10 cellular contexts compared by ENCODE assay signal in the genomic region with DNA sequence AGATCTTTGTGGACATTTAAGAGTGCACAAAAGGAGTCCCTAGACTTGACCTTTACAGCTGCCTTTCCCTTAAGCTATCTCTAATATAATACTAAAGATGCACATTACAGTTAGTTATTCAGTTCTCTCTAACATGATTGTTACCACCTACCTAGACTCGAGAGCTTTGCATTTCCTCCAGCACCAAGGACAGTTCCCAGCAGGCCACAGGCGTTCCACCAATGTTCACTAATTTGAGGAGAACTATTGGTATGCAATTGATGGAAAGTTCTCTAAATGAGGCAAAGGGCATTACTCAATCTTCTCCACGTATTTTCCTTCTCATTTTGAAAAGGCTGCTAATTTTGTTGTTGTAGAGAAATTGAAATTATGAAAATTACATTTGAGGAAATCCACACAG. TPM values are rescaled to one million over a fixed set of nuclear protein-coding genes. Genes with fewer than 3 reads are reported as not detected.
A peak's percentile ranks its signal among the peaks of the same experiment; 100 is the strongest.
DNase-seq lines count a peak whose midpoint lies in the region; FAIRE-seq and TF ChIP-seq lines count a peak whose summit lies in the region.
"Had no signal": no experiment of that assay in that cellular context is flagged by ENCODE, and none has a peak within 500 bp of the region (broad histone marks: within the 10 kb centered on the region; RNA-seq: fewer than 3 reads in every experiment).

No MANE protein-coding gene starts in this region.

- no peak overlapping the region for H3K27ac Mint-ChIP-seq in neural crest cell (ENCODE audit: unreplicated experiment)

- H3K4me3 Mint-ChIP-seq in neural crest cell = no peak overlapping the region

- no peaks in the 10 kb centered on the region for H3K9me3 Mint-ChIP-seq in neural crest cell

- H3K27me3 Mint-ChIP-seq in neural crest cell (ENCODE audit: low read depth) = peaks cover 77% of the 10 kb centered on the region

- peaks cover 7% of the 10 kb centered on the region for H3K4me1 Mint-ChIP-seq in neural crest cell

- peak; percentile 68 for DNase-seq in SIG-M5 treated with dmso at 0.1 percent for 504 hours (lab: John Stamatoyannopoulos, UW; ENCODE audit: unreplicated experiment)
- no peak for DNase-seq in SIG-M5 (lab: John Stamatoyannopoulos, UW)
- peak; percentile 21 for DNase-seq in MV-4-11 (lab: John Stamatoyannopoulos, UW)
- DNase-seq in cardiac fibroblast (ENCODE audit: low read depth in 2 of 2) = peak; percentile 33 to 35
- DNase-seq in neural crest cell (ENCODE audit: low read depth, low spot score) = peak; percentile 51
- no peak for DNase-seq in HTR-8/SVneo (ENCODE audit: insufficient read length, low spot score)
- no peak for DNase-seq in retina
- DNase-seq in COLO668 (lab: John Stamatoyannopoulos, UW; ENCODE audit: unreplicated experiment) = no peak

- no peak for TF ChIP-seq CTCF in cardiac fibroblast (IDR thresholded peaks at IDR 0.05; ENCODE audit: low read depth, low read length)
- no peak for TF ChIP-seq CTCF in neural crest cell (conservative IDR thresholded peaks at IDR 0.05)

- H3K4me3 ChIP-seq in cardiac fibroblast (replicated peaks in 1 of 2; ENCODE audit: low read depth in 2 of 2, low read length in 2 of 2) = no peak overlapping the region
- H3K4me3 ChIP-seq: gastroesophageal sphincter had no signal

- no peaks in the 10 kb centered on the region for H3K36me3 Mint-ChIP-seq in neural crest cell (ENCODE audit: low read depth)

- FAIRE-seq in HTR-8/SVneo (lab: Jason Lieb, UNC) = no peak
- FAIRE-seq: A204.1 had no signal

RNA-seq across cellular contexts. Expression of gene NTNG1, which starts 5.4 kb away (rescaled TPM):
- total RNA-seq in neural crest cell = 1.1 and 1.3 TPM in 2 replicates

Comparison
In these comparisons a context has a peak if more than half of its experiments do, and no peak if none do; other contexts are left out.
1. DNase-seq: peak in SIG-M5 treated with dmso at 0.1 percent for 504 hours (single experiment), MV-4-11 (single experiment), cardiac fibroblast (2 of 2) and neural crest cell (single experiment); none in SIG-M5 (single experiment), HTR-8/SVneo (single experiment), retina (single experiment) and COLO668 (single experiment).